Comparison of ENCODE assay signal across 13 cellular contexts in the genomic region with DNA sequence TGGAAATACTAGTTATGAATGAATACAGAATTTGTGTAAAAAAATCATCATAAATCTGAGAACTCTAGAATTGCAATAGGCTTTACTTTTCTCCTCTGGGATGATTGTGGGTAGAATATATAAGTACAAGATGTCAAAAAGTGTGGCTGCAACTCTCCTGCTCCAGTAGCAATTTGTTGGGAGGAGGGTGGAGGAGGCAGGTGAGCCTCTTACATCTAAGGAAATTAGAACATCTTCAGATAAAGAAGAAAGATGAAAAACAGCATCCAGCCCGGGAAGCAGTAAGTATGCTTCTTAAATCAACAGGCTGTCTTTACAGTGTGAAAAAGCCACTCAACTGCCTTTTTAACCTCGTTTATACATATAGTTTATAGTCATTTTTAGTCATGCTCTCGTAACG.
DNase-seq lines count a peak whose midpoint lies in the region; ATAC-seq and TF ChIP-seq lines count a peak whose summit lies in the region.
"Had no signal": no experiment of that assay in that cellular context is flagged by ENCODE, and none has a peak within 500 bp of the region (broad histone marks: within the 10 kb centered on the region; RNA-seq: fewer than 3 reads in every experiment).

No MANE protein-coding gene starts in this region.

- H3K27me3 ChIP-seq in CD4-positive, alpha-beta T cell (ENCODE audit: control insufficient read depth, insufficient read depth, low read length): no peaks in the 10 kb centered on the region
- no peaks in the 10 kb centered on the region for H3K27me3 ChIP-seq in CD8-positive, alpha-beta T cell (ENCODE audit: insufficient read depth, low read length)
- H3K27me3 ChIP-seq in mesenchymal stem cell (ENCODE audit: control insufficient read depth in 1 of 2, insufficient read depth in 1 of 2, low read length in 2 of 2): no peaks in the 10 kb centered on the region

- TF ChIP-seq CTCF in CD4-positive, alpha-beta T cell (IDR thresholded peaks at IDR 0.05): no peak
- no peak for TF ChIP-seq CTCF in CD8-positive, alpha-beta T cell (IDR thresholded peaks at IDR 0.05)

- H3K4me1 Mint-ChIP-seq in CD4-positive, alpha-beta T cell (ENCODE audit: low read depth): no peaks in the 10 kb centered on the region
- peaks cover 7% of the 10 kb centered on the region for H3K4me1 Mint-ChIP-seq in CD8-positive, alpha-beta T cell (ENCODE audit: low read depth)
- peaks cover 0 to 12% of the 10 kb centered on the region in 2 donors for H3K4me1 Mint-ChIP-seq in effector memory CD8-positive, alpha-beta T cell (ENCODE audit: low read depth in 2 of 2)
- H3K4me1 Mint-ChIP-seq in stimulated activated effector memory CD8-positive, alpha-beta T cell treated with anti-CD3 and anti-CD28 coated beads, Interleukin-12 subunit alpha, Interleukin-12 subunit beta, amount 100 ng/mL, for 72 hours: no peaks in the 10 kb centered on the region
- H3K4me1 Mint-ChIP-seq: CD14-positive monocyte, GM23338 had no signal

- H2AK5ac ChIP-seq in mesenchymal stem cell (ENCODE audit: low read length, severe bottlenecking): no peak overlapping the region

- no peak overlapping the region for H3K18ac ChIP-seq in mesenchymal stem cell (ENCODE audit: low read depth in 1 of 2, low read length in 2 of 2)

- H3K4ac ChIP-seq in mesenchymal stem cell (ENCODE audit: low read depth in 1 of 2, low read length in 2 of 2): no peak overlapping the region

- H3K9ac ChIP-seq in mesenchymal stem cell (ENCODE audit: low read length): no peak overlapping the region

- ATAC-seq in CD4-positive, alpha-beta T cell (ENCODE audit: poor library complexity): no peak
- no peak for ATAC-seq in CD8-positive, alpha-beta T cell
- ATAC-seq in effector memory CD8-positive, alpha-beta T cell (replicated peaks): no peak
- ATAC-seq in stimulated activated effector memory CD8-positive, alpha-beta T cell treated with anti-CD3 and anti-CD28 coated beads, Interleukin-12 subunit alpha, Interleukin-12 subunit beta, amount 100 ng/mL, for 72 hours: no peak
- ATAC-seq in Right ventricle myocardium superior (ENCODE audit: poor library complexity): no peak
- ATAC-seq: A549, GM23338 had no signal

- H2BK15ac ChIP-seq in mesenchymal stem cell (ENCODE audit: low read depth, poor library complexity, severe bottlenecking): no peak overlapping the region

- no peaks in the 10 kb centered on the region for H3K4me1 ChIP-seq in CD8-positive, alpha-beta T cell (ENCODE audit: insufficient read depth, low read length)
- no peaks in the 10 kb centered on the region for H3K4me1 ChIP-seq in mesenchymal stem cell (ENCODE audit: control insufficient read depth, insufficient read depth, low read depth, low read length)
- H3K4me1 ChIP-seq: A549 had no signal

- no peak overlapping the region for H3K27ac ChIP-seq in CD4-positive, alpha-beta T cell (ENCODE audit: low read depth, low read length)
- no peak overlapping the region for H3K27ac ChIP-seq in CD8-positive, alpha-beta T cell (ENCODE audit: low read depth, low read length)
- no peak overlapping the region for H3K27ac ChIP-seq in mesenchymal stem cell (ENCODE audit: low read length, poor library complexity, severe bottlenecking)
- H3K27ac ChIP-seq: A549 had no signal

- peaks cover 33% of the 10 kb centered on the region for H3K36me3 Mint-ChIP-seq in CD4-positive, alpha-beta T cell (ENCODE audit: low read depth)
- H3K36me3 Mint-ChIP-seq in CD8-positive, alpha-beta T cell: peaks cover 47% of the 10 kb centered on the region
- peaks cover 28% of the 10 kb centered on the region for H3K36me3 Mint-ChIP-seq in effector memory CD8-positive, alpha-beta T cell (ENCODE audit: insufficient read depth)
- H3K36me3 Mint-ChIP-seq in stimulated activated effector memory CD8-positive, alpha-beta T cell treated with anti-CD3 and anti-CD28 coated beads, Interleukin-12 subunit alpha, Interleukin-12 subunit beta, amount 100 ng/mL, for 72 hours: peaks cover 88% of the 10 kb centered on the region

- no peak overlapping the region for H3K4me2 ChIP-seq in mesenchymal stem cell (ENCODE audit: low read length, poor library complexity, severe bottlenecking)
- H3K4me2 ChIP-seq: A549, GM23338 had no signal

- H3K4me3 ChIP-seq in CD8-positive, alpha-beta T cell (ENCODE audit: low read depth, low read length): no peak overlapping the region
- no peak overlapping the region for H3K4me3 ChIP-seq in mesenchymal stem cell (ENCODE audit: insufficient read depth in 1 of 2, low read depth in 1 of 2, low read length in 2 of 2)
- H3K4me3 ChIP-seq: A549, GM23338 had no signal

- CTCF ChIA-PET in CD4-positive, alpha-beta T cell (lab: Charles Lee): no interaction called here
- CTCF ChIA-PET in CD8-positive, alpha-beta T cell (lab: Charles Lee): interaction anchor here (1.0 kb wide), 1 partner anchor 83 kb away, joined by 3 read pairs; no protein-coding TSS in a partner anchor

- no peaks in the 10 kb centered on the region for H3K9me3 Mint-ChIP-seq in CD4-positive, alpha-beta T cell
- no peaks in the 10 kb centered on the region for H3K9me3 Mint-ChIP-seq in CD8-positive, alpha-beta T cell
- H3K9me3 Mint-ChIP-seq in effector memory CD8-positive, alpha-beta T cell: no peaks in the 10 kb centered on the region
- H3K9me3 Mint-ChIP-seq in stimulated activated effector memory CD8-positive, alpha-beta T cell treated with anti-CD3 and anti-CD28 coated beads, Interleukin-12 subunit alpha, Interleukin-12 subunit beta, amount 100 ng/mL, for 72 hours: no peaks in the 10 kb centered on the region
- H3K9me3 Mint-ChIP-seq: CD14-positive monocyte, GM23338 had no signal

- 100% methylated on average over 1 of the region's 4 CpGs for WGBS in mesenchymal stem cell

- POLR2A ChIA-PET in CD4-positive, alpha-beta T cell (lab: Charles Lee): no interaction called here
- POLR2A ChIA-PET in CD8-positive, alpha-beta T cell (lab: Charles Lee): no interaction called here

- H3K79me1 ChIP-seq in mesenchymal stem cell (replicated peaks; ENCODE audit: low read length, poor library complexity, severe bottlenecking): no peaks in the 10 kb centered on the region

- no peak overlapping the region for H2AFZ ChIP-seq in mesenchymal stem cell (ENCODE audit: low read depth, low read length)
- H2AFZ ChIP-seq: GM23338 had no signal

- no peak overlapping the region for H3K4me3 Mint-ChIP-seq in CD4-positive, alpha-beta T cell
- H3K4me3 Mint-ChIP-seq in CD8-positive, alpha-beta T cell: no peak overlapping the region
- no peak overlapping the region for H3K4me3 Mint-ChIP-seq in effector memory CD8-positive, alpha-beta T cell
- no peak overlapping the region for H3K4me3 Mint-ChIP-seq in stimulated activated effector memory CD8-positive, alpha-beta T cell treated with anti-CD3 and anti-CD28 coated beads, Interleukin-12 subunit alpha, Interleukin-12 subunit beta, amount 100 ng/mL, for 72 hours
- H3K4me3 Mint-ChIP-seq: CD14-positive monocyte, GM23338 had no signal

- no peak overlapping the region for H2BK120ac ChIP-seq in mesenchymal stem cell (ENCODE audit: low read depth, low read length)

- H3K27me3 Mint-ChIP-seq in CD4-positive, alpha-beta T cell: no peaks in the 10 kb centered on the region
- no peaks in the 10 kb centered on the region for H3K27me3 Mint-ChIP-seq in CD8-positive, alpha-beta T cell (ENCODE audit: low read depth)
- no peaks in the 10 kb centered on the region for H3K27me3 Mint-ChIP-seq in effector memory CD8-positive, alpha-beta T cell

- no peak overlapping the region for H2BK12ac ChIP-seq in mesenchymal stem cell (ENCODE audit: low read length in 2 of 2)

- no peak for DNase-seq in CD4-positive, alpha-beta T cell
- no peak for DNase-seq in CD8-positive, alpha-beta T cell
- DNase-seq in effector memory CD8-positive, alpha-beta T cell: no peak
- no peak for DNase-seq in stimulated activated effector memory CD8-positive, alpha-beta T cell treated with anti-CD3 and anti-CD28 coated beads, Interleukin-12 subunit alpha, Interleukin-12 subunit beta, amount 100 ng/mL, for 72 hours (ENCODE audit: low spot score in 2 of 2)
- DNase-seq in Right ventricle myocardium superior (no peak), mesenchymal stem cell (no peak)
- DNase-seq: Calu3, DMS79, H7, IMR-90 had no signal

- peak overlapping the region; percentile 27 for H3K27ac Mint-ChIP-seq in CD4-positive, alpha-beta T cell
- peak overlapping the region; percentile 15 for H3K27ac Mint-ChIP-seq in CD8-positive, alpha-beta T cell
- H3K27ac Mint-ChIP-seq in effector memory CD8-positive, alpha-beta T cell: peak overlapping the region; percentile 60 to 81
- peak overlapping the region; percentile 61 for H3K27ac Mint-ChIP-seq in stimulated activated effector memory CD8-positive, alpha-beta T cell treated with anti-CD3 and anti-CD28 coated beads, Interleukin-12 subunit alpha, Interleukin-12 subunit beta, amount 100 ng/mL, for 72 hours
- H3K27ac Mint-ChIP-seq: CD14-positive monocyte, GM23338 had no signal

- H3K23ac ChIP-seq in mesenchymal stem cell (ENCODE audit: low read length in 2 of 2): no peak overlapping the region

- no peak overlapping the region for H2BK5ac ChIP-seq in mesenchymal stem cell (ENCODE audit: low read depth, low read length, poor library complexity, severe bottlenecking)

- H3K9me3 ChIP-seq in CD4-positive, alpha-beta T cell (ENCODE audit: control insufficient read depth, low read length): no peaks in the 10 kb centered on the region
- no peaks in the 10 kb centered on the region for H3K9me3 ChIP-seq in CD8-positive, alpha-beta T cell (ENCODE audit: low read length)
- H3K9me3 ChIP-seq in mesenchymal stem cell (ENCODE audit: control insufficient read depth, low read length): no peaks in the 10 kb centered on the region
- H3K9me3 ChIP-seq: A549 had no signal

- no peaks in the 10 kb centered on the region for H3K36me3 ChIP-seq in CD8-positive, alpha-beta T cell (ENCODE audit: insufficient read depth, low read length)
- no peaks in the 10 kb centered on the region for H3K36me3 ChIP-seq in mesenchymal stem cell (ENCODE audit: control insufficient read depth in 1 of 2, insufficient read depth in 2 of 2, low read depth in 1 of 2, low read length in 2 of 2)

- no peak overlapping the region for H4K91ac ChIP-seq in mesenchymal stem cell (ENCODE audit: low read length)

- H4K8ac ChIP-seq in mesenchymal stem cell (ENCODE audit: low read length): no peak overlapping the region

- intact Hi-C loops in CD4-positive, alpha-beta T cell (cut with DNase I, micrococcal nuclease): no loop called here
- intact Hi-C loops in CD8-positive, alpha-beta T cell (cut with DNase I, micrococcal nuclease): no loop called here
- intact Hi-C loops in Right ventricle myocardium superior (cut with DNase I): loop anchor here (10.0 kb wide), 1 partner anchor 82 kb away; a partner anchor contains a TSS

- H3K14ac ChIP-seq in mesenchymal stem cell (ENCODE audit: low read length in 2 of 2): no peak overlapping the region

Comparison
In these comparisons a context has a peak if more than half of its experiments do, and no peak if none do; other contexts are left out.
1. H3K27ac Mint-ChIP-seq: peak in every context shown above with its lines; median percentile 70 in effector memory CD8-positive, alpha-beta T cell; 61 in stimulated activated effector memory CD8-positive, alpha-beta T cell treated with anti-CD3 and anti-CD28 coated beads, Interleukin-12 subunit alpha, Interleukin-12 subunit beta, amount 100 ng/mL, for 72 hours; 27 in CD4-positive, alpha-beta T cell; 15 in CD8-positive, alpha-beta T cell.